8 cellular contexts compared by ENCODE assay signal in genomic region chr3:114019486-114019885, GRCh38.
"Had no signal": no experiment of that assay in that cellular context is flagged by ENCODE, and none has a peak within 500 bp of the region (broad histone marks: within the 10 kb centered on the region; RNA-seq: fewer than 3 reads in every experiment).

No MANE protein-coding gene starts in this region.

- H3K4me3 ChIP-seq: GM12878 had no signal

- FAIRE-seq: G401.6, GM12878, GM12891, GM12892, GM18507, GM19239 had no signal

- DNase-seq: GDM1, GF-D8 had no signal

- ATAC-seq: GM12878 had no signal
